In the genomic region with DNA sequence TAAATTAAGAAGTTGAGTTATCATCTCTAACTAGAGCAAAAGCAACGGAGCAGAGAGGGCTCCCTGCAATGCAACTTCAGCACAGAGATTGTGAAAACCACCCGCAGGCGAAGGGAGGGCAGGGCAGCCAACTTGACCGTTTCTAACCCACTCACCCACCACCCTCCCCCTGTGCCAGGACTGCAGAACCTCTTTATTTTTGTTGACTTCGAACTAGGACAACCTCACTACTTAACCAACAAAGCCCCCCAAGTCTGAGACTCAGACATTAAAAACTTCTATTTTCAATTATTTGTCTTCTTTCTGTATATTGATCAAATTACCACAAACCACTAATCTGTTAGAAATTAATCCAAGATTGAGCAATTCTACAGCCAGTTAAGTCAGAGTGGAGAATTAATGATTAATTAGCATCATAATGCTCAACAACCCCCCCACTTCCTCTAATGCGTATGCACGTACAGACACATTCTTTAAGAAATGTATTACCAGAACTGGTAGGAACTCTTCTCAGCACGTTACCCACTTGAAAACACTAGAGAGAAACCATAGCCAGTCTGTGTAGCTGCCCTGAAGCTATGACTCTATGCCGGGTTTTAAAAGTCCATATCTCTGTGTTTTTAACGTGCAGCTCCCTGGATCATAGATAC, we compare ENCODE assay signal across 8 cellular contexts. TPM values are rescaled to one million over a fixed set of nuclear protein-coding genes. Genes with fewer than 3 reads are reported as not detected.
DNase-seq lines count a peak whose midpoint lies in the region; ATAC-seq, FAIRE-seq and TF ChIP-seq lines count a peak whose summit lies in the region.

No MANE protein-coding gene starts in this region.

- H3K79me2 ChIP-seq in HepG2 (ENCODE audit: insufficient read depth, low read length) = no peaks in the 10 kb centered on the region

- H3K36me3 Mint-ChIP-seq in activated CD4-positive, alpha-beta T cell treated with anti-CD3 and anti-CD28 coated beads, Interleukin-2, amount 10 ng/mL, durations not matched to agents 24 days and 14 days (ENCODE audit: low read depth) = no peaks in the 10 kb centered on the region
- no peaks in the 10 kb centered on the region for H3K36me3 Mint-ChIP-seq in glutamatergic neuron (ENCODE audit: unreplicated experiment)

- no peak overlapping the region for H3K4me2 ChIP-seq in HepG2 (ENCODE audit: low read depth, low read length)

- H3K27ac Mint-ChIP-seq in activated CD4-positive, alpha-beta T cell treated with anti-CD3 and anti-CD28 coated beads, Interleukin-2, amount 10 ng/mL, durations not matched to agents 24 days and 14 days = no peak overlapping the region
- no peak overlapping the region for H3K27ac Mint-ChIP-seq in glutamatergic neuron (ENCODE audit: unreplicated experiment)

- H2AFZ ChIP-seq in HepG2 (ENCODE audit: low read length) = no peak overlapping the region

- DNase-seq in HepG2 (ENCODE audit: low spot score) (no peak), RWPE2 (ENCODE audit: low spot score) (no peak), hepatic stellate cell (ENCODE audit: low spot score) (peak; percentile 67), vagina (ENCODE audit: extremely low spot score in 2 of 2) (peak in 1 of 2 donors; percentile 31), glutamatergic neuron (no peak)
- DNase-seq in activated CD4-positive, alpha-beta T cell treated with anti-CD3 and anti-CD28 coated beads, Interleukin-2, amount 10 ng/mL, durations not matched to agents 24 days and 14 days = no peak

- BruUV-seq in HepG2 (replicated peaks; lab: Mats Ljungman, UMichigan) = no TSS peak

- H4K20me1 ChIP-seq in HepG2 (ENCODE audit: insufficient read depth, low read length) = no peaks in the 10 kb centered on the region

- peak overlapping the region; percentile 11 to 93 for H3K9ac ChIP-seq in liver (ENCODE audit: low read depth in 1 of 2, low read length in 2 of 2)
- H3K9ac ChIP-seq in HepG2 (ENCODE audit: insufficient read depth, low read depth, low read length) = no peak overlapping the region

- peaks cover 47% of the 10 kb centered on the region for H3K27me3 Mint-ChIP-seq in activated CD4-positive, alpha-beta T cell treated with anti-CD3 and anti-CD28 coated beads, Interleukin-2, amount 10 ng/mL, durations not matched to agents 24 days and 14 days
- peaks cover 6% of the 10 kb centered on the region for H3K27me3 Mint-ChIP-seq in glutamatergic neuron (ENCODE audit: unreplicated experiment)

- H3K9me3 ChIP-seq in liver (ENCODE audit: control insufficient read depth in 4 of 4, low read length in 3 of 4) (no peaks in the 10 kb centered on the region), HepG2 (ENCODE audit: low read length) (no peaks in the 10 kb centered on the region), RWPE2 (ENCODE audit: severe bottlenecking) (no peaks in the 10 kb centered on the region), vagina (no peaks in the 10 kb centered on the region)

- H3K27ac ChIP-seq in liver (ENCODE audit: low read depth in 1 of 2, low read length in 2 of 2) (peak overlapping the region; percentile 80 to 87), HepG2 (ENCODE audit: extremely low read length, insufficient read depth, low read length) (no peak overlapping the region), RWPE2 (ENCODE audit: poor library complexity, severe bottlenecking) (peak overlapping the region; percentile 82), vagina (peak overlapping the region; percentile 85)

- peaks cover 12% of the 10 kb centered on the region for H3K4me1 Mint-ChIP-seq in activated CD4-positive, alpha-beta T cell treated with anti-CD3 and anti-CD28 coated beads, Interleukin-2, amount 10 ng/mL, durations not matched to agents 24 days and 14 days
- peaks cover 19% of the 10 kb centered on the region for H3K4me1 Mint-ChIP-seq in glutamatergic neuron (ENCODE audit: low read depth, unreplicated experiment)

- H3K27me3 ChIP-seq in liver (ENCODE audit: control insufficient read depth in 4 of 4, insufficient read depth in 4 of 4, low read length in 3 of 4) (no peaks in the 10 kb centered on the region), HepG2 (ENCODE audit: control insufficient read depth in 1 of 2, insufficient read depth in 2 of 2, low read length in 2 of 2) (peaks cover 2 to 41% of the 10 kb centered on the region in 2 experiments; a peak in 3 of 5 replicates), RWPE2 (ENCODE audit: insufficient read depth, poor library complexity, severe bottlenecking) (no peaks in the 10 kb centered on the region), vagina (no peaks in the 10 kb centered on the region)

- H3K4me3 Mint-ChIP-seq in activated CD4-positive, alpha-beta T cell treated with anti-CD3 and anti-CD28 coated beads, Interleukin-2, amount 10 ng/mL, durations not matched to agents 24 days and 14 days = no peak overlapping the region
- no peak overlapping the region for H3K4me3 Mint-ChIP-seq in glutamatergic neuron (ENCODE audit: unreplicated experiment)

- TF ChIP-seq POLR2A in HepG2 (IDR thresholded peaks at IDR 0.05; ENCODE audit: insufficient read depth in 1 of 2, low read depth in 2 of 2, low read length in 2 of 2) = no peak
- TF ChIP-seq POLR2A in vagina (IDR thresholded peaks at IDR 0.05) = no peak
- no peak for TF ChIP-seq POLR2A in GM18505 (IDR thresholded peaks at IDR 0.05; ENCODE audit: borderline replicate concordance, extremely low read depth, insufficient read depth, insufficient read length)

- ATAC-seq in HepG2 = no peak
- peak; percentile 10; the same call in 1 of the 3 replicates for ATAC-seq in RWPE2 (ENCODE audit: low read depth)
- no peak for ATAC-seq in GM18505 (IDR thresholded peaks at IDR 0.05; ENCODE audit: unreplicated experiment)

- H3K36me3 ChIP-seq in liver (ENCODE audit: control insufficient read depth in 4 of 4, insufficient read depth in 3 of 4, low read depth in 1 of 4, low read length in 3 of 4) (peaks cover 0 to 18% (median 6%) of the 10 kb centered on the region in 4 donors), HepG2 (replicated peaks in 1 of 2; ENCODE audit: control insufficient read depth in 1 of 2, insufficient read depth in 2 of 2, low read length in 2 of 2) (no peaks in the 10 kb centered on the region), RWPE2 (ENCODE audit: low read depth) (peaks cover 24% of the 10 kb centered on the region), vagina (no peaks in the 10 kb centered on the region)

- POLR2A ChIA-PET in HepG2 (lab: Yijun Ruan, JAX) = no interaction called here

- H3K4me3 ChIP-seq in liver (ENCODE audit: low read depth in 1 of 3, low read length in 3 of 3) = peak overlapping the region; percentile 22 to 80 (median 60)
- H3K4me3 ChIP-seq in HepG2 (replicated peaks in 1 of 3; ENCODE audit: insufficient read depth in 1 of 3, low read depth in 2 of 3, low read length in 3 of 3) = no peak overlapping the region
- H3K4me3 ChIP-seq in RWPE2 (ENCODE audit: severe bottlenecking) = no peak overlapping the region
- H3K4me3 ChIP-seq in vagina = peak overlapping the region in 1 of 2 donors; percentile 2

- in situ Hi-C loops in HepG2 (cut with HindIII; ENCODE audit: extremely low pct_ligation_motif_present, low pct_unique_long_range_greater_than_20kb) = no loop called here

- FAIRE-seq in HepG2 (lab: Jason Lieb, UNC) = no peak

- H3K9me3 Mint-ChIP-seq in activated CD4-positive, alpha-beta T cell treated with anti-CD3 and anti-CD28 coated beads, Interleukin-2, amount 10 ng/mL, durations not matched to agents 24 days and 14 days = no peaks in the 10 kb centered on the region
- H3K9me3 Mint-ChIP-seq in glutamatergic neuron (ENCODE audit: unreplicated experiment) = peaks cover 3% of the 10 kb centered on the region

- TF ChIP-seq RAD21 in liver (IDR thresholded peaks at IDR 0.05) = peak; percentile 38 to 50
- no peak for TF ChIP-seq RAD21 in HepG2 (CRISPR knock-in tag; IDR thresholded peaks at IDR 0.05)

- peaks cover 14 to 72% (median 55%) of the 10 kb centered on the region in 4 donors for H3K4me1 ChIP-seq in liver (ENCODE audit: control insufficient read depth in 4 of 4, insufficient read depth in 4 of 4, low read length in 3 of 4)
- H3K4me1 ChIP-seq in HepG2 (ENCODE audit: insufficient read depth, low read length) = no peaks in the 10 kb centered on the region
- H3K4me1 ChIP-seq in RWPE2 (ENCODE audit: insufficient read depth, poor library complexity, severe bottlenecking) = peaks cover 42% of the 10 kb centered on the region
- H3K4me1 ChIP-seq in vagina = peaks cover 62% of the 10 kb centered on the region

- CTCF ChIA-PET in HepG2 (lab: Yijun Ruan, JAX; ENCODE audit: low intra/inter-chr PET ratio, low total read pairs) = no interaction called here

- intact Hi-C loops in HepG2 (cut with micrococcal nuclease; ENCODE audit: unreplicated experiment) (no loop called here), vagina (cut with DNase I) (loop anchor here (5.0 to 10.0 kb wide), 4 partner anchors 76 to 246 kb away; no protein-coding TSS in a partner anchor)
- intact Hi-C loops in activated CD4-positive, alpha-beta T cell treated with anti-CD3 and anti-CD28 coated beads, Interleukin-2, amount 10 ng/mL, durations not matched to agents 24 days and 14 days (cut with micrococcal nuclease) = no loop called here

- no peak for TF ChIP-seq CTCF in liver (IDR thresholded peaks at IDR 0.05; ENCODE audit: low read depth, low read length, missing input control)
- TF ChIP-seq CTCF in HepG2 (CRISPR knock-in tag; IDR thresholded peaks at IDR 0.05) = no peak
- no peak for TF ChIP-seq CTCF in RWPE2 (IDR thresholded peaks at IDR 0.05; ENCODE audit: poor library complexity, severe bottlenecking)
- no peak for TF ChIP-seq CTCF in vagina (IDR thresholded peaks at IDR 0.05)
- no peak for TF ChIP-seq CTCF in glutamatergic neuron (IDR thresholded peaks at IDR 0.05; ENCODE audit: partially characterized antibody, unreplicated experiment)

- TF ChIP-seq EP300 in HepG2 (IDR thresholded peaks at IDR 0.05; ENCODE audit: low read depth in 2 of 2, low read length in 2 of 2) (no peak), HepG2 (CRISPR knock-in tag; IDR thresholded peaks at IDR 0.05; ENCODE audit: borderline replicate concordance) (no peak)

- WGBS in liver = 18% methylated on average over 10 of the region's 10 CpGs
- 7% methylated on average over 10 of the region's 10 CpGs for WGBS in HepG2 (ENCODE audit: low lambda C conversion rate)

RNA-seq across cellular contexts. Expression of a gene that starts 2.0 kb away (rescaled TPM):
- 10 to 100 TPM in 1 of 2 donors, 1 to 10 TPM in 1; 9.4 to 75.4 TPM for total RNA-seq in liver
- 100 to 1,000 TPM in 1 of 2 donors, 10 to 100 TPM in 1; 72.9 to 277 TPM for polyA plus RNA-seq in liver
- not detected in 2 replicates for total RNA-seq in HepG2 (2016; rRNA removed; fragmentation: Illumina TruSeq; extraction: Trizol)
- total RNA-seq in HepG2 (2016; cell fraction: cytosol; rRNA removed; fragmentation: Illumina TruSeq; extraction: Trizol; ENCODE audit: low read depth) = not detected in 2 replicates
- total RNA-seq in HepG2 (2016; cell fraction: insoluble cytoplasmic fraction; rRNA removed; fragmentation: Illumina TruSeq; extraction: Trizol) = not detected in 2 replicates
- total RNA-seq in HepG2 (2016; cell fraction: membrane; rRNA removed; fragmentation: Illumina TruSeq; extraction: Trizol) = not detected in 2 replicates
- total RNA-seq in HepG2 (2016; cell fraction: nucleus; rRNA removed; fragmentation: Illumina TruSeq; extraction: Trizol) = not detected in 2 replicates
- polyA plus RNA-seq in HepG2 (2011; rRNA removed) = not detected in 2 replicates
- 0.08 TPM in 1 of 2 replicates, not detected in the other for polyA plus RNA-seq in HepG2 (2011; cell fraction: cytosol; rRNA removed)
- 0.09 TPM in 1 of 2 replicates, not detected in the other for polyA plus RNA-seq in HepG2 (2011; cell fraction: nucleus; rRNA removed)
- polyA plus RNA-seq in HepG2 (2012) = 0.04 TPM in 1 of 2 replicates, not detected in the other
- not detected in 2 replicates for polyA plus RNA-seq in HepG2 (2016; cell fraction: cytosol; fragmentation: Illumina TruSeq; extraction: Trizol; ENCODE audit: low read depth)
- polyA plus RNA-seq in HepG2 (2016; cell fraction: insoluble cytoplasmic fraction; fragmentation: Illumina TruSeq; extraction: Trizol; ENCODE audit: low read depth) = not detected in 2 replicates
- not detected in 2 replicates for polyA plus RNA-seq in HepG2 (2016; cell fraction: membrane; fragmentation: Illumina TruSeq; extraction: Trizol; ENCODE audit: low read depth)
- polyA plus RNA-seq in HepG2 (2016; cell fraction: nucleus; fragmentation: Illumina TruSeq; extraction: Trizol; ENCODE audit: insufficient read depth, low read depth) = not detected in 2 replicates
- polyA minus RNA-seq in HepG2 (2011; rRNA and poly(A)+ RNA removed; ENCODE audit: low replicate concordance) = 47.9 TPM in 1 of 2 replicates, not detected in the other
- polyA minus RNA-seq in HepG2 (2011; cell fraction: cytosol; rRNA and poly(A)+ RNA removed) = 0.26 TPM in 1 of 2 replicates, not detected in the other
- polyA minus RNA-seq in HepG2 (2011; cell fraction: nucleus; rRNA and poly(A)+ RNA removed) = 0.12 and 0.52 TPM in 2 replicates
- 35.6 TPM for total RNA-seq in vagina
- total RNA-seq in activated CD4-positive, alpha-beta T cell treated with anti-CD3 and anti-CD28 coated beads, Interleukin-2, amount 10 ng/mL, durations not matched to agents 24 days and 14 days = 2.3 and 3.6 TPM in 2 replicates
- 10.3 TPM for total RNA-seq in glutamatergic neuron (ENCODE audit: unreplicated experiment)

Comparison
In these comparisons a context has a peak if more than half of its experiments do, and no peak if none do; other contexts are left out.
1. H3K4me3 ChIP-seq: peak in liver (3 of 3); none in HepG2 (0 of 3) and RWPE2 (single experiment).